Comparison of ENCODE assay signal across 22 cellular contexts in the genomic region with DNA sequence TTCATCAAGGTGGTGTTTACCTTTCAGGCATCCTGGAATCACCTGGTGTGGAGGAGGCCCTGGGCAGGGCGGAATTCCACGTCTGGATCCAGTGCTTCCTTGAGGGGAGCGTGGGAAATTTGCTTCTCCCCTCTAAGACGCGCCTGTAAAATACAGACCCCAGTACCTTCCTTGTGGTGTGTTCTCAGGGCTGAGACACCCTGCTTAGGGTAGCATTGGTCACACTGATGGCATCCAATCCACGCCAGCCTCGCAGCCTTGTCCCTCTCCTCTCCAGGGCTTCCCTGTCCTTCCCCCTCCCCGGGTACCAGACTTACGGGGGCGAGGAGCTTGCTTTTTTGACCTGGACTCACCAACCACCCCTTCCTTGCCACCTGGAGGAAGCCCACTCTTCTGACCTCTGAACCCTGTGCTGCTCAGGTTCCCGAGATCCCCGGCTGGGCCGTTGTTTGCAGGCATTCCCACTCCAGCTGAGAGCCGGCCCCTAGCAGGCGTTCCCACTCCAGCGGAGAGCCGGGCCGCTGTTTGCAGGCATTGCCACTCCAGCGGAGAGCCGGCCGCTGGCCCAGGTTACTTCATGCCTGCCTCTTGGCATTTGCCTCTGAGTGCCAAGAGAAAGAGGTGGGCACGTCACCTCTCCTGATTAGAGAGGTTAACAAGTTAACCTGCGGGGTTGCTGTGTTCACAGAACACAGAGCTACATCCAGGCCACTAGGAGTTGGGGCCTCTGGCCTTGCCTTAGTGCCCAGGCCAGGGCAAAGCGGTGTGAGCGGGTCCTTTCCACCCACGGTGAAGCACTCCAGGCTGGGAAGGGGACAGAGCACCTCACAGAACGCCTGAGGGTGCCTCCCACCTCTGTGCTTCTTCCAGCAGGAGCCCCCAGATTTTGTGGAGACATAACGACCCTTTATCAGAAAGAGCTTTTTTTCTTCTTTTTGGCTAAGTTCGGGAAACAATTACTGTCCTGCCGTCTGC.
"Had no signal": no experiment of that assay in that cellular context is flagged by ENCODE, and none has a peak within 500 bp of the region (broad histone marks: within the 10 kb centered on the region; RNA-seq: fewer than 3 reads in every experiment).

No MANE protein-coding gene starts in this region.

- H3K4me3 ChIP-seq: breast epithelium, gastroesophageal sphincter, hepatocyte, pancreas, psoas muscle, sigmoid colon, thyroid gland had no signal

- H3K27me3 ChIP-seq: pancreas, thyroid gland had no signal

- H3K36me3 ChIP-seq: breast epithelium, gastroesophageal sphincter, pancreas, sigmoid colon, thyroid gland had no signal

- H3K27ac ChIP-seq: breast epithelium, gastroesophageal sphincter, hepatocyte, pancreas, psoas muscle, sigmoid colon, thyroid gland had no signal

- DNase-seq: activated CD4-positive, alpha-beta T cell treated with anti-CD3 and anti-CD28 coated beads for 36 hours; activated CD4-positive, CD25-positive, alpha-beta regulatory T cell; activated CD8-positive, alpha-beta T cell treated with anti-CD3 and anti-CD28 coated beads, Interleukin-2, amount 10 ng/mL, durations not matched to agents 7 days and 5 days; activated gamma-delta T cell treated with Interleukin-2 at 50 U/mL for 16 hours; activated naive CD4-positive, alpha-beta T cell treated with anti-CD3 and anti-CD28 coated beads, Interleukin-2, amount 50 U/mL, for 16 hours; activated T-cell treated with anti-CD3 and anti-CD28 coated beads, Interleukin-2, amount 50 U/mL, for 24 hours; amniotic stem cell; dermis blood vessel endothelial cell; effector memory CD4-positive, alpha-beta T cell; erythroblast; left cardiac atrium; pancreas; psoas muscle; sigmoid colon; small intestine; stimulated activated CD4-positive, alpha-beta T cell treated with anti-CD3 and anti-CD28 coated beads, Interleukin-4, amount 100 ng/mL, for 24 hours; T-helper 1 cell; thyroid gland had no signal

- H3K4me1 ChIP-seq: breast epithelium, gastroesophageal sphincter, pancreas, psoas muscle, sigmoid colon, thyroid gland had no signal

- H3K9me3 ChIP-seq: breast epithelium, gastroesophageal sphincter, pancreas, psoas muscle, sigmoid colon, thyroid gland had no signal

- ATAC-seq: activated CD4-positive, alpha-beta T cell treated with anti-CD3 and anti-CD28 coated beads for 36 hours; activated CD8-positive, alpha-beta T cell treated with anti-CD3 and anti-CD28 coated beads, Interleukin-2, amount 10 ng/mL, durations not matched to agents 7 days and 5 days; gastroesophageal sphincter; left cardiac atrium; psoas muscle; stimulated activated effector memory CD8-positive, alpha-beta T cell treated with anti-CD3 and anti-CD28 coated beads, Interleukin-12 subunit alpha, Interleukin-12 subunit beta, amount 100 ng/mL, for 72 hours had no signal
